8 cellular contexts compared by ENCODE assay signal in genomic region chr6:6494677-6495076, GRCh38.
DNase-seq lines count a peak whose midpoint lies in the region; TF ChIP-seq lines count a peak whose summit lies in the region.

No MANE protein-coding gene starts in this region.

- H3K9me2 ChIP-seq in hepatocyte (replicated peaks; ENCODE audit: insufficient read depth), result no peaks in the 10 kb centered on the region

- TF ChIP-seq CTCF in hepatocyte (IDR thresholded peaks at IDR 0.05; ENCODE audit: poor library complexity) (peak; percentile 51), tibial artery (IDR thresholded peaks at IDR 0.05) (peak; percentile 24 to 35), brain microvascular endothelial cell (IDR thresholded peaks at IDR 0.05; ENCODE audit: low read depth, low read length, missing control alignments) (no peak), osteoblast (IDR thresholded peaks at IDR 0.05; ENCODE audit: extremely low read depth, low read depth, low read length) (no peak)

- H3K27me3 ChIP-seq in hepatocyte (peaks cover 4% of the 10 kb centered on the region), tibial artery (no peaks in the 10 kb centered on the region), brain microvascular endothelial cell (replicated peaks) (no peaks in the 10 kb centered on the region), osteoblast (ENCODE audit: insufficient read depth, low read length) (no peaks in the 10 kb centered on the region)

- 18% methylated on average over 6 of the region's 6 CpGs for WGBS in hepatocyte (ENCODE audit: low lambda C conversion rate, missing lambda C conversion rate)

- H3K27ac ChIP-seq in hepatocyte, result no peak overlapping the region
- H3K27ac ChIP-seq in tibial artery, result no peak overlapping the region
- no peak overlapping the region for H3K27ac ChIP-seq in brain microvascular endothelial cell
- no peak overlapping the region for H3K27ac ChIP-seq in osteoblast (ENCODE audit: low read depth, low read length)

- H3K4me2 ChIP-seq in hepatocyte (no peak overlapping the region), osteoblast (ENCODE audit: insufficient read depth, low read length) (no peak overlapping the region)

- no peak overlapping the region for H3K4me3 ChIP-seq in hepatocyte
- no peak overlapping the region for H3K4me3 ChIP-seq in tibial artery
- no peak overlapping the region for H3K4me3 ChIP-seq in brain microvascular endothelial cell (ENCODE audit: low read depth, low read length)
- H3K4me3 ChIP-seq in osteoblast (ENCODE audit: insufficient read depth, low read length), result no peak overlapping the region

- H2AFZ ChIP-seq in hepatocyte, result no peak overlapping the region
- no peak overlapping the region for H2AFZ ChIP-seq in osteoblast (ENCODE audit: low read length)

- no peaks in the 10 kb centered on the region for H3K36me3 ChIP-seq in hepatocyte (replicated peaks; ENCODE audit: insufficient read depth, low read depth)
- no peaks in the 10 kb centered on the region for H3K36me3 ChIP-seq in tibial artery
- no peaks in the 10 kb centered on the region for H3K36me3 ChIP-seq in brain microvascular endothelial cell (replicated peaks)
- no peaks in the 10 kb centered on the region for H3K36me3 ChIP-seq in osteoblast (ENCODE audit: insufficient read depth, low read length)

- H4K20me1 ChIP-seq in hepatocyte (ENCODE audit: insufficient read depth, poor library complexity, severe bottlenecking), result no peaks in the 10 kb centered on the region
- no peaks in the 10 kb centered on the region for H4K20me1 ChIP-seq in osteoblast (ENCODE audit: insufficient read depth, low read length)

- H3K79me2 ChIP-seq in hepatocyte, result no peaks in the 10 kb centered on the region
- H3K79me2 ChIP-seq in osteoblast (ENCODE audit: insufficient read depth, low read length), result no peaks in the 10 kb centered on the region

- intact Hi-C loops in tibial artery (cut with DNase I; ENCODE audit: low total_unique reads), result no loop called here

- in situ Hi-C loops in brain microvascular endothelial cell (cut with HindIII; ENCODE audit: low pct_ligation_motif_present, low sequenced_read_pairs), result no loop called here

- H3K4me1 ChIP-seq in hepatocyte (ENCODE audit: insufficient read depth) (no peaks in the 10 kb centered on the region), tibial artery (no peaks in the 10 kb centered on the region), osteoblast (ENCODE audit: insufficient read depth, low read length) (no peaks in the 10 kb centered on the region)

- H3K9me3 ChIP-seq in hepatocyte (ENCODE audit: low read depth), result no peaks in the 10 kb centered on the region
- no peaks in the 10 kb centered on the region for H3K9me3 ChIP-seq in tibial artery
- no peaks in the 10 kb centered on the region for H3K9me3 ChIP-seq in osteoblast (ENCODE audit: low read depth, low read length)

- DNase-seq in stimulated activated CD4-positive, alpha-beta T cell treated with anti-CD3 and anti-CD28 coated beads, Interleukin-1b, Interleukin-23, amount 100 ng/mL, for 48 hours, result peak; percentile 15
- no peak for DNase-seq in stimulated activated CD4-positive, alpha-beta T cell treated with anti-CD3 and anti-CD28 coated beads, Interleukin-4, amount 100 ng/mL, for 24 hours
- DNase-seq in KG1 (lab: John Stamatoyannopoulos, UW) (peak; percentile 5), UCSD-AML1 (lab: John Stamatoyannopoulos, UW; ENCODE audit: unreplicated experiment) (peak; percentile 62), hepatocyte (ENCODE audit: low spot score) (peak; percentile 57), tibial artery (peak; percentile 46 to 70), brain microvascular endothelial cell (no peak), osteoblast (ENCODE audit: insufficient read length, low spot score, missing footprints) (no peak)

Comparison
In these comparisons a context has a peak if more than half of its experiments do, and no peak if none do; other contexts are left out.
1. DNase-seq: peak in stimulated activated CD4-positive, alpha-beta T cell treated with anti-CD3 and anti-CD28 coated beads, Interleukin-1b, Interleukin-23, amount 100 ng/mL, for 48 hours (single experiment), KG1 (single experiment), UCSD-AML1 (single experiment), hepatocyte (single experiment) and tibial artery (2 of 2); none in stimulated activated CD4-positive, alpha-beta T cell treated with anti-CD3 and anti-CD28 coated beads, Interleukin-4, amount 100 ng/mL, for 24 hours (single experiment), brain microvascular endothelial cell (single experiment) and osteoblast (single experiment).
2. CTCF ChIP-seq: peak in hepatocyte (single experiment) and tibial artery (2 of 2); none in brain microvascular endothelial cell (single experiment) and osteoblast (single experiment).